In genomic region chr11:107898270-107898669, GRCh38 we compare ENCODE assay signal across 8 cellular contexts. TPM values are rescaled to one million over a fixed set of nuclear protein-coding genes. Genes with fewer than 3 reads are reported as not detected.
A peak's percentile ranks its signal among the peaks of the same experiment; 100 is the strongest.
DNase-seq lines count a peak whose midpoint lies in the region; ATAC-seq and TF ChIP-seq lines count a peak whose summit lies in the region.

No MANE protein-coding gene starts in this region.

- H3K9me3 Mint-ChIP-seq in stimulated activated naive B cell treated with anti-CD40 and anti-IgM and Interleukin-4, amounts not matched to agents 10 μg/mL and 1 μg/mL and 100 μg/mL, for 72 hours = no peaks in the 10 kb centered on the region

- CTCF ChIA-PET in RWPE1 (lab: Yijun Ruan, JAX) = interaction anchor here (0.5 to 0.6 kb wide), 2 partner anchors 68 to 324 kb away, joined by 3 to 5 read pairs; no protein-coding TSS in a partner anchor

- DNase-seq in AG20443 (ENCODE audit: low spot score) (peak; percentile 66), RWPE1 (ENCODE audit: low spot score) (peak; percentile 38), fibroblast of the conjunctiva (ENCODE audit: low read depth) (peak; percentile 49), SK-N-DZ (ENCODE audit: low spot score) (no peak), midbrain (lab: John Stamatoyannopoulos, UW) (no peak)
- no peak for DNase-seq in stimulated activated naive B cell treated with anti-CD40 and anti-IgM and Interleukin-4, amounts not matched to agents 10 μg/mL and 1 μg/mL and 100 μg/mL, for 72 hours

- ATAC-seq in HG03159 (IDR thresholded peaks at IDR 0.05; ENCODE audit: unreplicated experiment) = peak; percentile 67
- peak; percentile 59 to 74 for ATAC-seq in stimulated activated naive B cell treated with anti-CD40 and anti-IgM and Interleukin-4, amounts not matched to agents 10 μg/mL and 1 μg/mL and 100 μg/mL, for 72 hours (replicated peaks)

- H3K36me3 Mint-ChIP-seq in stimulated activated naive B cell treated with anti-CD40 and anti-IgM and Interleukin-4, amounts not matched to agents 10 μg/mL and 1 μg/mL and 100 μg/mL, for 72 hours = no peaks in the 10 kb centered on the region

- H3K27ac ChIP-seq in RWPE1 = no peak overlapping the region

- no peak overlapping the region for H3K27ac Mint-ChIP-seq in stimulated activated naive B cell treated with anti-CD40 and anti-IgM and Interleukin-4, amounts not matched to agents 10 μg/mL and 1 μg/mL and 100 μg/mL, for 72 hours

- POLR2A ChIA-PET in RWPE1 (lab: Yijun Ruan, JAX; ENCODE audit: low non-redundant PET) = no interaction called here

- TF ChIP-seq CTCF in GM12875 (IDR thresholded peaks at IDR 0.05; ENCODE audit: borderline replicate concordance, insufficient read depth, low read depth, low read length) = peak; percentile 53; the same call in 1 of the 2 replicates
- TF ChIP-seq CTCF in RWPE1 (conservative IDR thresholded peaks at IDR 0.05; ENCODE audit: low read depth) = peak; percentile 39

- H3K4me3 Mint-ChIP-seq in stimulated activated naive B cell treated with anti-CD40 and anti-IgM and Interleukin-4, amounts not matched to agents 10 μg/mL and 1 μg/mL and 100 μg/mL, for 72 hours = no peak overlapping the region

- H3K4me1 Mint-ChIP-seq in stimulated activated naive B cell treated with anti-CD40 and anti-IgM and Interleukin-4, amounts not matched to agents 10 μg/mL and 1 μg/mL and 100 μg/mL, for 72 hours = no peaks in the 10 kb centered on the region

- peaks cover 0 to 4% of the 10 kb centered on the region in 2 donors for H3K27me3 Mint-ChIP-seq in stimulated activated naive B cell treated with anti-CD40 and anti-IgM and Interleukin-4, amounts not matched to agents 10 μg/mL and 1 μg/mL and 100 μg/mL, for 72 hours

- H3K4me3 ChIP-seq in GM12875 (ENCODE audit: low read depth, low read length) = no peak overlapping the region

RNA-seq across cellular contexts. Expression of gene RAB39A, which starts 30.0 kb away (rescaled TPM):
- polyA plus RNA-seq in SK-N-DZ (2014; cell fraction: cytosol; rRNA removed) = 14.0 and 15.9 TPM in 2 replicates
- 3.9 and 8.8 TPM in 2 replicates for polyA plus RNA-seq in SK-N-DZ (2014; cell fraction: nucleus; rRNA removed)

RNA-seq across cellular contexts. Expression of gene SLC35F2, which starts 39.7 kb away (rescaled TPM):
- polyA plus RNA-seq in SK-N-DZ (2014; cell fraction: cytosol; rRNA removed) = 7.1 and 13.9 TPM in 2 replicates
- 3.0 and 9.4 TPM in 2 replicates for polyA plus RNA-seq in SK-N-DZ (2014; cell fraction: nucleus; rRNA removed)

Comparison
In these comparisons a context has a peak if more than half of its experiments do, and no peak if none do; other contexts are left out.
1. DNase-seq: peak in AG20443 (single experiment), RWPE1 (single experiment) and fibroblast of the conjunctiva (single experiment); none in stimulated activated naive B cell treated with anti-CD40 and anti-IgM and Interleukin-4, amounts not matched to agents 10 μg/mL and 1 μg/mL and 100 μg/mL, for 72 hours (single experiment), SK-N-DZ (single experiment) and midbrain (single experiment).